In the genomic region with DNA sequence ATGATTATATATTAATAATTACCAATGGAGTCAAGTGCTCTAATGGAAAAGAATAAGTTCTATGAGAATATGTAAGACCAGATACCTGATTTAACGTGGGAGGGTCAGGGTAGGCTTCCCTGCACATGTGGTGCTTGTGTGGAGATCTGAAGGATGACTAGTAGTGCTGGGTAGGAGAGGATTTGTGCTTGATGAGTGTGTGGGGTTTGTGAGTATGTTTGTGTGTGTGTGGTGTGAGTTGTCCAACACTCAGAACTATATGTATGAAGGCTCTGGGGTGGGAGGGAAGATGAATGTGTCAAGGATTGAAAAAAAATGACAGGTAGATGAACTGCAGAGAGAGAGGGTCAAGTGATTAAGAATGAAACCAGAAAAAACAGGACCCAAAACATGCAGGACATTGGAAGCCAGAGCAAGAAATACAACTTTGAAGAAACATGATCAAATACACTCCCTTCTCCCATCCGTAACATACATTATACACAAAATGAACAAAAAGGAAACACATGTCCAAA, we compare ENCODE assay signal across 30 cellular contexts.
A peak's percentile ranks its signal among the peaks of the same experiment; 100 is the strongest.
DNase-seq lines count a peak whose midpoint lies in the region; ATAC-seq, FAIRE-seq and TF ChIP-seq lines count a peak whose summit lies in the region.
"Had no signal": no experiment of that assay in that cellular context is flagged by ENCODE, and none has a peak within 500 bp of the region (broad histone marks: within the 10 kb centered on the region; RNA-seq: fewer than 3 reads in every experiment).

No MANE protein-coding gene starts in this region.

- no peaks in the 10 kb centered on the region for H3K9me3 Mint-ChIP-seq in nephron
- H3K9me3 Mint-ChIP-seq: central memory CD8-positive, alpha-beta T cell; IgD-negative memory B cell; naive B cell; stimulated activated naive CD8-positive, alpha-beta T cell treated with anti-CD3 and anti-CD28 coated beads, Interleukin-15, Interleukin-2, amounts not matched to agents 100 ng/mL and 50 ng/mL, for 24 hours; T-helper 2 cell treated with Interferon-gamma antibody and Interleukin-4, amounts not matched to agents 5 μg/mL and 100 μg/mL, for 36 hours had no signal

- no peaks in the 10 kb centered on the region for H3K9me3 ChIP-seq in OCI-LY3 (ENCODE audit: insufficient read depth, low read length)
- H3K9me3 ChIP-seq in pancreas: no peaks in the 10 kb centered on the region
- H3K9me3 ChIP-seq: esophagus muscularis mucosa, ovary, Peyer's patch, thoracic aorta had no signal

- DNase-seq in DMS53 (lab: John Stamatoyannopoulos, UW) (peak; percentile 14), DMS53 treated with DMSO at 0.1 percent for 48 hours (lab: John Stamatoyannopoulos, UW; ENCODE audit: unreplicated experiment) (no peak), GM19239 (ENCODE audit: insufficient read length, low spot score) (no peak), nucleus accumbens (lab: John Stamatoyannopoulos, UW) (no peak), pancreas (no peak)
- DNase-seq: activated CD4-positive, alpha-beta T cell treated with anti-CD3 and anti-CD28 coated beads for 4 hours; activated T-cell treated with anti-CD3 and anti-CD28 coated beads, Interleukin-2, amount 50 U/mL, for 1 hour; C1 segment of cervical spinal cord; COR-L47; DMS79 treated with DMSO at 0.1 percent for 48 hours; GF-D8; midbrain; naive B cell; NCI-H2107; ovary; Peyer's patch; SHP77 treated with DMSO at 0.1 percent for 48 hours had no signal

- peak overlapping the region; percentile 72 for H3K4me2 ChIP-seq in OCI-LY3 (ENCODE audit: low read length)

- peak; percentile 18 for FAIRE-seq in GM19239 (lab: Jason Lieb, UNC)
- no peak for FAIRE-seq in pancreas (lab: Jason Lieb, UNC)
- FAIRE-seq: endometrium, frontal cortex had no signal

- no peaks in the 10 kb centered on the region for H3K79me2 ChIP-seq in OCI-LY3 (ENCODE audit: low read length)

- no peak overlapping the region for H3K9ac ChIP-seq in OCI-LY3 (ENCODE audit: low read length)

- TF ChIP-seq CTCF in OCI-LY3 (IDR thresholded peaks at IDR 0.05; ENCODE audit: low read depth, low read length) (no peak), nephron (IDR thresholded peaks at IDR 0.05; ENCODE audit: unreplicated experiment in 3 of 3) (no peak), pancreas (IDR thresholded peaks at IDR 0.05) (no peak)

- H3K36me3 Mint-ChIP-seq in nephron (ENCODE audit: low read depth): no peaks in the 10 kb centered on the region
- H3K36me3 Mint-ChIP-seq: naive B cell had no signal

- H3K4me1 Mint-ChIP-seq in nephron: peaks cover 20% of the 10 kb centered on the region
- H3K4me1 Mint-ChIP-seq: central memory CD8-positive, alpha-beta T cell; IgD-negative memory B cell had no signal

- no peak overlapping the region for H3K4me3 Mint-ChIP-seq in nephron
- H3K4me3 Mint-ChIP-seq: central memory CD8-positive, alpha-beta T cell; IgD-negative memory B cell; naive B cell; stimulated activated naive CD8-positive, alpha-beta T cell treated with anti-CD3 and anti-CD28 coated beads, Interleukin-15, Interleukin-2, amounts not matched to agents 100 ng/mL and 50 ng/mL, for 24 hours; T-helper 2 cell treated with Interferon-gamma antibody and Interleukin-4, amounts not matched to agents 5 μg/mL and 100 μg/mL, for 36 hours had no signal

- no peaks in the 10 kb centered on the region for H3K36me3 ChIP-seq in OCI-LY3 (replicated peaks; ENCODE audit: low read depth, low read length)
- H3K36me3 ChIP-seq in pancreas: no peaks in the 10 kb centered on the region
- H3K36me3 ChIP-seq: esophagus muscularis mucosa, ovary, Peyer's patch, thoracic aorta had no signal

- H4K20me1 ChIP-seq in OCI-LY3 (ENCODE audit: insufficient read depth, low read length): no peaks in the 10 kb centered on the region

- ATAC-seq in GM19035 (IDR thresholded peaks at IDR 0.05; ENCODE audit: unreplicated experiment) (no peak), pancreas (no peak)

- peaks cover 30% of the 10 kb centered on the region for H3K4me1 ChIP-seq in OCI-LY3 (ENCODE audit: low read length)
- H3K4me1 ChIP-seq in pancreas: peaks cover 0 to 10% (median 0%) of the 10 kb centered on the region in 3 donors
- H3K4me1 ChIP-seq: Peyer's patch had no signal

- H3K27me3 ChIP-seq in OCI-LY3 (ENCODE audit: low read depth, low read length): no peaks in the 10 kb centered on the region
- no peaks in the 10 kb centered on the region for H3K27me3 ChIP-seq in pancreas
- H3K27me3 ChIP-seq: esophagus muscularis mucosa, ovary, Peyer's patch had no signal

- 93 to 99% methylated on average over 2 of the region's 2 CpGs for WGBS in pancreas, 2 donors

- H3K27ac Mint-ChIP-seq in nephron: peak overlapping the region; percentile 3 to 29 (median 13)
- H3K27ac Mint-ChIP-seq: IgD-negative memory B cell; stimulated activated naive CD8-positive, alpha-beta T cell treated with anti-CD3 and anti-CD28 coated beads, Interleukin-15, Interleukin-2, amounts not matched to agents 100 ng/mL and 50 ng/mL, for 24 hours; T-helper 2 cell treated with Interferon-gamma antibody and Interleukin-4, amounts not matched to agents 5 μg/mL and 100 μg/mL, for 36 hours had no signal

- H2AFZ ChIP-seq in OCI-LY3 (ENCODE audit: low read depth, low read length): no peak overlapping the region

- no peaks in the 10 kb centered on the region for H3K27me3 Mint-ChIP-seq in nephron (ENCODE audit: low read depth)
- H3K27me3 Mint-ChIP-seq: central memory CD8-positive, alpha-beta T cell; IgD-negative memory B cell; stimulated activated naive CD8-positive, alpha-beta T cell treated with anti-CD3 and anti-CD28 coated beads, Interleukin-15, Interleukin-2, amounts not matched to agents 100 ng/mL and 50 ng/mL, for 24 hours had no signal

- H3K4me3 ChIP-seq in OCI-LY3 (ENCODE audit: low read length) (no peak overlapping the region), pancreas (no peak overlapping the region)
- H3K4me3 ChIP-seq: esophagus muscularis mucosa, ovary, Peyer's patch, skin epidermis, thoracic aorta had no signal

- H3K27ac ChIP-seq in OCI-LY3 (ENCODE audit: low read length) (no peak overlapping the region), pancreas (no peak overlapping the region)
- H3K27ac ChIP-seq: 22Rv1, esophagus muscularis mucosa, ovary, Peyer's patch, skin epidermis, thoracic aorta had no signal

- intact Hi-C loops in pancreas (cut with DNase I): no loop called here
